ENCODE assay signal across 1 cellular context in the genomic region with DNA sequence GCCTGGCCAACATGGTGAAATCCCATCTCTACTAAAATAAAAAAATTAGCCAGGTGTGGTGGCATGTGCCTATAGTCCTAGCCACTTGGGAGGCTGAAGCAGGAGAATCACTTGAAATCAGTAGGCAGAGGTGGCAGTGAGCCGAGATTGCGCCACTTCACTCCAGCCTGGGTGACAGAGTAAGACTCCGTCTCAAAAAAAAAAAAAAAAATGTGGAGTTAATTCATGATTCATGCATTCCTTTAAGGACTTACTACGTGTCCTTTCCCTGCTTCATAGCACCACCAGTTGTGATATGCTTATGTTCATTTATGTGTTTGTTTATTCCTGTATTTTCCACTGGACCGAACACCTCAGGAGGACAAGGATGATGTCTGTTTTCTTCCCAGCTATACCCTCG.
TF ChIP-seq lines count a peak whose summit lies in the region.

No MANE protein-coding gene starts in this region.

TF ChIP-seq in GM23338, 12 proteins besides CTCF, POLR2A, EP300 and RAD21 (continued from another document):
- TF ChIP-seq, protein P1, sequence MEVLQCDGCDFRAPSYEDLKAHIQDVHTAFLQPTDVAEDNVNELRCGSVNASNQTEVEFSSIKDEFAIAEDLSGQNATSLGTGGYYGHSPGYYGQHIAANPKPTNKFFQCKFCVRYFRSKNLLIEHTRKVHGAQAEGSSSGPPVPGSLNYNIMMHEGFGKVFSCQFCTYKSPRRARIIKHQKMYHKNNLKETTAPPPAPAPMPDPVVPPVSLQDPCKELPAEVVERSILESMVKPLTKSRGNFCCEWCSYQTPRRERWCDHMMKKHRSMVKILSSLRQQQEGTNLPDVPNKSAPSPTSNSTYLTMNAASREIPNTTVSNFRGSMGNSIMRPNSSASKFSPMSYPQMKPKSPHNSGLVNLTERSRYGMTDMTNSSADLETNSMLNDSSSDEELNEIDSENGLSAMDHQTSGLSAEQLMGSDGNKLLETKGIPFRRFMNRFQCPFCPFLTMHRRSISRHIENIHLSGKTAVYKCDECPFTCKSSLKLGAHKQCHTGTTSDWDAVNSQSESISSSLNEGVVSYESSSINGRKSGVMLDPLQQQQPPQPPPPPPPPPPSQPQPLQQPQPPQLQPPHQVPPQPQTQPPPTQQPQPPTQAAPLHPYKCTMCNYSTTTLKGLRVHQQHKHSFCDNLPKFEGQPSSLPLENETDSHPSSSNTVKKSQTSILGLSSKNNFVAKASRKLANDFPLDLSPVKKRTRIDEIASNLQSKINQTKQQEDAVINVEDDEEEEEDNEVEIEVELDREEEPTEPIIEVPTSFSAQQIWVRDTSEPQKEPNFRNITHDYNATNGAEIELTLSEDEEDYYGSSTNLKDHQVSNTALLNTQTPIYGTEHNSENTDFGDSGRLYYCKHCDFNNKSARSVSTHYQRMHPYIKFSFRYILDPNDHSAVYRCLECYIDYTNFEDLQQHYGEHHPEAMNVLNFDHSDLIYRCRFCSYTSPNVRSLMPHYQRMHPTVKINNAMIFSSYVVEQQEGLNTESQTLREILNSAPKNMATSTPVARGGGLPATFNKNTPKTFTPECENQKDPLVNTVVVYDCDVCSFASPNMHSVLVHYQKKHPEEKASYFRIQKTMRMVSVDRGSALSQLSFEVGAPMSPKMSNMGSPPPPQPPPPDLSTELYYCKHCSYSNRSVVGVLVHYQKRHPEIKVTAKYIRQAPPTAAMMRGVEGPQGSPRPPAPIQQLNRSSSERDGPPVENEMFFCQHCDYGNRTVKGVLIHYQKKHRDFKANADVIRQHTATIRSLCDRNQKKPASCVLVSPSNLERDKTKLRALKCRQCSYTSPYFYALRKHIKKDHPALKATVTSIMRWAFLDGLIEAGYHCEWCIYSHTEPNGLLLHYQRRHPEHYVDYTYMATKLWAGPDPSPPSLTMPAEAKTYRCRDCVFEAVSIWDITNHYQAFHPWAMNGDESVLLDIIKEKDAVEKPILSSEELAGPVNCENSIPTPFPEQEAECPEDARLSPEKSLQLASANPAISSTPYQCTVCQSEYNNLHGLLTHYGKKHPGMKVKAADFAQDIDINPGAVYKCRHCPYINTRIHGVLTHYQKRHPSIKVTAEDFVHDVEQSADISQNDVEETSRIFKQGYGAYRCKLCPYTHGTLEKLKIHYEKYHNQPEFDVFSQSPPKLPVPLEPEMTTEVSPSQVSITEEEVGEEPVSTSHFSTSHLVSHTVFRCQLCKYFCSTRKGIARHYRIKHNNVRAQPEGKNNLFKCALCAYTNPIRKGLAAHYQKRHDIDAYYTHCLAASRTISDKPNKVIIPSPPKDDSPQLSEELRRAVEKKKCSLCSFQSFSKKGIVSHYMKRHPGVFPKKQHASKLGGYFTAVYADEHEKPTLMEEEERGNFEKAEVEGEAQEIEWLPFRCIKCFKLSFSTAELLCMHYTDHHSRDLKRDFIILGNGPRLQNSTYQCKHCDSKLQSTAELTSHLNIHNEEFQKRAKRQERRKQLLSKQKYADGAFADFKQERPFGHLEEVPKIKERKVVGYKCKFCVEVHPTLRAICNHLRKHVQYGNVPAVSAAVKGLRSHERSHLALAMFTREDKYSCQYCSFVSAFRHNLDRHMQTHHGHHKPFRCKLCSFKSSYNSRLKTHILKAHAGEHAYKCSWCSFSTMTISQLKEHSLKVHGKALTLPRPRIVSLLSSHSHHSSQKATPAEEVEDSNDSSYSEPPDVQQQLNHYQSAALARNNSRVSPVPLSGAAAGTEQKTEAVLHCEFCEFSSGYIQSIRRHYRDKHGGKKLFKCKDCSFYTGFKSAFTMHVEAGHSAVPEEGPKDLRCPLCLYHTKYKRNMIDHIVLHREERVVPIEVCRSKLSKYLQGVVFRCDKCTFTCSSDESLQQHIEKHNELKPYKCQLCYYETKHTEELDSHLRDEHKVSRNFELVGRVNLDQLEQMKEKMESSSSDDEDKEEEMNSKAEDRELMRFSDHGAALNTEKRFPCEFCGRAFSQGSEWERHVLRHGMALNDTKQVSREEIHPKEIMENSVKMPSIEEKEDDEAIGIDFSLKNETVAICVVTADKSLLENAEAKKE (CRISPR knock-in tag; IDR thresholded peaks at IDR 0.05) = no peak
- TF ChIP-seq EZH2 (IDR thresholded peaks at IDR 0.05; ENCODE audit: low read depth, unreplicated experiment) (no peak), CREB1 (CRISPR knock-in tag; IDR thresholded peaks at IDR 0.05; ENCODE audit: low read depth) (no peak), NANOG (IDR thresholded peaks at IDR 0.05; ENCODE audit: borderline replicate concordance) (no peak), EZH2phosphoT487 (IDR thresholded peaks at IDR 0.05; ENCODE audit: unreplicated experiment) (no peak), JUNB (IDR thresholded peaks at IDR 0.05; ENCODE audit: unreplicated experiment) (no peak)
- TF ChIP-seq, protein P2, sequence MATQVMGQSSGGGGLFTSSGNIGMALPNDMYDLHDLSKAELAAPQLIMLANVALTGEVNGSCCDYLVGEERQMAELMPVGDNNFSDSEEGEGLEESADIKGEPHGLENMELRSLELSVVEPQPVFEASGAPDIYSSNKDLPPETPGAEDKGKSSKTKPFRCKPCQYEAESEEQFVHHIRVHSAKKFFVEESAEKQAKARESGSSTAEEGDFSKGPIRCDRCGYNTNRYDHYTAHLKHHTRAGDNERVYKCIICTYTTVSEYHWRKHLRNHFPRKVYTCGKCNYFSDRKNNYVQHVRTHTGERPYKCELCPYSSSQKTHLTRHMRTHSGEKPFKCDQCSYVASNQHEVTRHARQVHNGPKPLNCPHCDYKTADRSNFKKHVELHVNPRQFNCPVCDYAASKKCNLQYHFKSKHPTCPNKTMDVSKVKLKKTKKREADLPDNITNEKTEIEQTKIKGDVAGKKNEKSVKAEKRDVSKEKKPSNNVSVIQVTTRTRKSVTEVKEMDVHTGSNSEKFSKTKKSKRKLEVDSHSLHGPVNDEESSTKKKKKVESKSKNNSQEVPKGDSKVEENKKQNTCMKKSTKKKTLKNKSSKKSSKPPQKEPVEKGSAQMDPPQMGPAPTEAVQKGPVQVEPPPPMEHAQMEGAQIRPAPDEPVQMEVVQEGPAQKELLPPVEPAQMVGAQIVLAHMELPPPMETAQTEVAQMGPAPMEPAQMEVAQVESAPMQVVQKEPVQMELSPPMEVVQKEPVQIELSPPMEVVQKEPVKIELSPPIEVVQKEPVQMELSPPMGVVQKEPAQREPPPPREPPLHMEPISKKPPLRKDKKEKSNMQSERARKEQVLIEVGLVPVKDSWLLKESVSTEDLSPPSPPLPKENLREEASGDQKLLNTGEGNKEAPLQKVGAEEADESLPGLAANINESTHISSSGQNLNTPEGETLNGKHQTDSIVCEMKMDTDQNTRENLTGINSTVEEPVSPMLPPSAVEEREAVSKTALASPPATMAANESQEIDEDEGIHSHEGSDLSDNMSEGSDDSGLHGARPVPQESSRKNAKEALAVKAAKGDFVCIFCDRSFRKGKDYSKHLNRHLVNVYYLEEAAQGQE (IDR thresholded peaks at IDR 0.05; ENCODE audit: unreplicated experiment) = no peak
